33 cellular contexts compared by ENCODE assay signal in genomic region chr6:156451726-156452125, GRCh38.
"Had no signal": no experiment of that assay in that cellular context is flagged by ENCODE, and none has a peak within 500 bp of the region (broad histone marks: within the 10 kb centered on the region; RNA-seq: fewer than 3 reads in every experiment).

No MANE protein-coding gene starts in this region.

- DNase-seq: Karpas-422, NCI-H1048, NCI-H1092 treated with DMSO at 0.1 percent for 48 hours, NCI-H1105 treated with DMSO at 0.1 percent for 48 hours, NCI-H1417, NCI-H1436, NCI-H146, NCI-H1694, NCI-H187, NCI-H1930, NCI-H2029 treated with DMSO at 0.1 percent for 48 hours, NCI-H2081 treated with DMSO at 0.1 percent for 48 hours, NCI-H2107, NCI-H2171, NCI-H226, NCI-H446 treated with DMSO at 0.1 percent for 48 hours, NCI-H510A, NCI-H524, NCI-H526, NCI-H69, NCI-H748 treated with DMSO at 0.1 percent for 48 hours, NCI-H82, PC-9, SHP77, SIG-M5, SJCRH30 had no signal

- H3K4me2 ChIP-seq: KMS-11, PC-9 had no signal

- H3K27me3 ChIP-seq: SJCRH30 had no signal

- H3K9ac ChIP-seq: KMS-11 had no signal

- H2AFZ ChIP-seq: PC-9 had no signal

- H3K9me3 ChIP-seq: SJCRH30 had no signal

- H3K27ac ChIP-seq: KMS-11, PC-9, RWPE1, SJCRH30, SK-N-MC had no signal

- FAIRE-seq: RCC 7860 had no signal

- H3K4me1 ChIP-seq: SJCRH30 had no signal

- H3K4me3 ChIP-seq: PC-9, SJCRH30, SK-N-MC had no signal

- H3K36me3 ChIP-seq: SJCRH30 had no signal

- ATAC-seq: Panc1, Right ventricle myocardium inferior, SK-N-SH treated with all-trans-retinoic acid at 6 μM for 48 hours had no signal
